Comparison of ENCODE assay signal across 20 cellular contexts in the genomic region with DNA sequence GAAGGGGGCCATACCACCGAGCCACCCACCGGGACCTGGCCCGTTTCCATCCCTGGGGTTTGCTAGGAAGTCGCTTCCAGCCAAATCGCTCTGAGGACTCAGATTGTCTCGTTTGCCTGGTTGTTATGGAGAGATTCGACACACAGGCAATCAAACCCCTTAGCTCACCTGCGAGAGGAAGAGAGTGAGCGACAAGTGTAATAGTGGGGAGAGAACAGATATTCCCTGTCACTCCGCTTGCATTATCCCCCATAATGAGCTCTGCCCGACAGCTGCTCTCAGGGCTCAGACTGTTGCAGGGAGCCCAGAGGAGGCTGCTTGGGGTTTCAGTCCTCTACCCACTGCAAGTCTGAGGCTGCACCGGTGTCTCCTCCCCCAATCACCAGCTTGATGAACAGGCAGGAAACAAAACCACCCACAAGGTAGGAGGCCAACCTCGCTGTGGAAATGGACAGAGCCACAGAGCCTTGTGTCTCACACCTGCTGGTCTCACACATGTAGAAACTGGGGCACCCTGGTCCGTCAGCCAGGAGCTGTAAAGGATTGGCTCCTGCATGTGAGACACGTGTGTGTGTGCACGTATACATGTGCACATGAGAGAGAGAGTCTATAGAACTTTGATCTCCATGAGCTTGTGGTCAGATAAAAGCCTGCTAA.
A peak's percentile ranks its signal among the peaks of the same experiment; 100 is the strongest.
DNase-seq lines count a peak whose midpoint lies in the region; ATAC-seq, FAIRE-seq and TF ChIP-seq lines count a peak whose summit lies in the region.
"Had no signal": no experiment of that assay in that cellular context is flagged by ENCODE, and none has a peak within 500 bp of the region (broad histone marks: within the 10 kb centered on the region; RNA-seq: fewer than 3 reads in every experiment).

No MANE protein-coding gene starts in this region.

- WGBS in right cardiac atrium: 62% methylated on average over 16 of the region's 16 CpGs
- 84% methylated on average over 15 of the region's 16 CpGs; no CpG with 5 or more reads in 1 of the 2 experiments for WGBS in H1 (ENCODE audit: extremely low coverage in 1 of 2, insufficient coverage in 1 of 2, insufficient read length in 1 of 2, insufficient replicate concordance in 2 of 2, low coverage in 1 of 2, low lambda C conversion rate in 2 of 2, missing lambda C conversion rate in 1 of 2), 2 experiments

- H3K79me2 ChIP-seq in H1 (ENCODE audit: control insufficient read depth in 1 of 2, insufficient read depth in 2 of 2, low read length in 2 of 2): 0 out of 4 replicates have a peak, but pooled peaks cover 0 to 4% of the 10 kb centered on the region in 2 experiments

- no peak for DNase-seq in cardiac muscle cell (ENCODE audit: low read depth in 1 of 2, low spot score in 1 of 2)
- no peak for DNase-seq in right cardiac atrium
- DNase-seq in NCI-H2081 treated with DMSO at 0.1 percent for 48 hours (lab: John Stamatoyannopoulos, UW): peak; percentile 68
- no peak for DNase-seq in H1 (ENCODE audit: low read depth in 1 of 2, low spot score in 2 of 2)
- DNase-seq in activated CD4-positive, alpha-beta T cell treated with anti-CD3 and anti-CD28 coated beads, Interleukin-2, amount 50 U/mL, for 4 hours: no peak
- no peak for DNase-seq in cerebellar nuclear complex (lab: John Stamatoyannopoulos, UW)
- DNase-seq in ecto neural progenitor cell (ENCODE audit: low spot score): no peak
- DNase-seq: activated CD4-positive, alpha-beta T cell treated with anti-CD3 and anti-CD28 coated beads, Interleukin-2, amount 50 U/mL, for 1 hour; activated naive CD4-positive, alpha-beta T cell; CD4-positive, alpha-beta T cell; effector CD4-positive, alpha-beta T cell; EL; glutamatergic neuron; Kasumi-1; NCI-H526 had no signal

- no peak for ATAC-seq in right cardiac atrium
- no peak for ATAC-seq in activated CD4-positive, CD25-positive, alpha-beta regulatory T cell treated with anti-CD3 and anti-CD28 coated beads, Interleukin-2, amount 50 U/mL, for 24 hours
- ATAC-seq: left lobe of liver had no signal

- peak overlapping the region; percentile 61 for H3K18ac ChIP-seq in H1 (ENCODE audit: extremely low read depth, low read length)

- H3K9ac ChIP-seq in H1 (replicated peaks in 1 of 4; ENCODE audit: extremely low read depth in 1 of 4, low read depth in 3 of 4, low read length in 3 of 4): no peak overlapping the region

- no peak for TF ChIP-seq POLR2A in H1 (IDR thresholded peaks at IDR 0.05; ENCODE audit: control extremely low read depth in 1 of 2, low read depth in 2 of 2, low read length in 2 of 2)

- H2AK5ac ChIP-seq in H1 (ENCODE audit: low read depth, low read length): 0 out of 2 replicates have a peak overlapping the region, but pooled peaks have one; percentile 5

- H2BK5ac ChIP-seq in H1 (ENCODE audit: low read depth, low read length): no peak overlapping the region; the same call in 1 of the 2 replicates

- no peak for FAIRE-seq in H1 (lab: Jason Lieb, UNC)

- H3K27me3 ChIP-seq in cardiac muscle cell (no peaks in the 10 kb centered on the region), right cardiac atrium (ENCODE audit: control insufficient read depth, insufficient read depth) (no peaks in the 10 kb centered on the region), H1 (replicated peaks in 1 of 4; ENCODE audit: control insufficient read depth in 3 of 4, extremely low read depth in 1 of 4, insufficient read depth in 3 of 4, low read length in 3 of 4) (no peaks in the 10 kb centered on the region)
- H3K27me3 ChIP-seq: esophagus muscularis mucosa, tibial nerve had no signal

- TF ChIP-seq RAD21 in H1 (IDR thresholded peaks at IDR 0.05 in 1 of 2, conservative IDR thresholded peaks at IDR 0.05 in 1 of 2; ENCODE audit: low read depth in 2 of 2, low read length in 2 of 2): no peak

- 0 out of 4 replicates have a peak overlapping the region, but pooled peaks of 1 of the 2 experiments have one; percentile 6 for H3K4me2 ChIP-seq in H1 (ENCODE audit: insufficient read depth in 1 of 2, low read depth in 2 of 2, low read length in 2 of 2)

- H3K23me2 ChIP-seq in H1 (ENCODE audit: low read depth, low read length): peaks cover 2% of the 10 kb centered on the region; the same call in 1 of the 2 replicates

- H2AFZ ChIP-seq in H1 (ENCODE audit: low read length): no peak overlapping the region

- no peak overlapping the region for H3K4me3 ChIP-seq in cardiac muscle cell
- no peak overlapping the region for H3K4me3 ChIP-seq in right cardiac atrium (ENCODE audit: low read length)
- H3K4me3 ChIP-seq in H1 (ENCODE audit: extremely low read depth in 1 of 4, insufficient read depth in 2 of 4, low read depth in 3 of 4, low read length in 4 of 4): no peak overlapping the region
- H3K4me3 ChIP-seq: esophagus muscularis mucosa, tibial nerve had no signal

- H3K27ac ChIP-seq in cardiac muscle cell (peak overlapping the region; percentile 5), right cardiac atrium (ENCODE audit: low read length) (no peak overlapping the region), H1 (ENCODE audit: low read depth, low read length) (no peak overlapping the region)
- H3K27ac ChIP-seq: esophagus muscularis mucosa, RWPE1, tibial nerve had no signal

- CTCF ChIA-PET in H1 (lab: Charles Lee; ENCODE audit: partially characterized antibody): interaction anchor here (1.0 to 4.8 kb wide), 20 partner anchors 11 to 216 kb away, joined by 3 to 31 read pairs (median 5); no protein-coding TSS in a partner anchor

- H3K9me3 ChIP-seq in cardiac muscle cell (ENCODE audit: low read depth) (no peaks in the 10 kb centered on the region), right cardiac atrium (ENCODE audit: control insufficient read depth, low read length) (no peaks in the 10 kb centered on the region), H1 (ENCODE audit: insufficient read depth in 2 of 2, low read depth in 1 of 2, low read length in 1 of 2) (peaks cover 0 to 4% of the 10 kb centered on the region in 2 experiments; a peak in 1 of 4 replicates)
- H3K9me3 ChIP-seq: esophagus muscularis mucosa, tibial nerve had no signal

- no peak overlapping the region for H4K5ac ChIP-seq in H1 (ENCODE audit: insufficient read length, low read depth, low read length)

- no peak for TF ChIP-seq CTCF in cardiac muscle cell (IDR thresholded peaks at IDR 0.05; ENCODE audit: low read depth, low read length)
- TF ChIP-seq CTCF in H1 (IDR thresholded peaks at IDR 0.05; ENCODE audit: control extremely low read depth in 1 of 3, insufficient read depth in 1 of 3, low read depth in 1 of 3, low read length in 3 of 3): no peak

- no peaks in the 10 kb centered on the region for H3K79me1 ChIP-seq in H1 (ENCODE audit: low read depth, low read length)

- H3K4ac ChIP-seq in H1 (replicated peaks; ENCODE audit: insufficient read length, low read depth, low read length): no peak overlapping the region

- H2BK12ac ChIP-seq in H1 (ENCODE audit: low read depth, low read length): 0 out of 2 replicates have a peak overlapping the region, but pooled peaks have one; percentile 78

- no peak overlapping the region for H3K14ac ChIP-seq in H1 (ENCODE audit: insufficient read length)

- H2BK120ac ChIP-seq in H1 (replicated peaks; ENCODE audit: low read depth, low read length): no peak overlapping the region

- peak overlapping the region; percentile 83; the same call in 1 of the 2 replicates for H2BK15ac ChIP-seq in H1 (ENCODE audit: low read length)

- no peak overlapping the region for H3K23ac ChIP-seq in H1 (ENCODE audit: insufficient read length)

- intact Hi-C loops in right cardiac atrium (cut with DNase I): no loop called here

- POLR2A ChIA-PET in H1 (lab: Charles Lee; ENCODE audit: partially characterized antibody): no interaction called here

- H3K4me1 ChIP-seq in cardiac muscle cell (ENCODE audit: low read depth) (peaks cover 22% of the 10 kb centered on the region), right cardiac atrium (ENCODE audit: control insufficient read depth, insufficient read depth, low read length) (no peaks in the 10 kb centered on the region), H1 (replicated peaks in 1 of 4; ENCODE audit: control insufficient read depth in 3 of 4, insufficient read depth in 4 of 4, low read length in 3 of 4) (peaks cover 1 to 16% (median 7%) of the 10 kb centered on the region in 4 experiments; a peak in 5 of 7 replicates)

- no peak overlapping the region for H4K8ac ChIP-seq in H1 (ENCODE audit: extremely low read depth, insufficient read depth, low read length)

- H2BK20ac ChIP-seq in H1 (ENCODE audit: low read length): 0 out of 2 replicates have a peak overlapping the region, but pooled peaks have one; percentile 23

- H4K91ac ChIP-seq in H1 (replicated peaks; ENCODE audit: insufficient read length, low read length): peak overlapping the region; percentile 32

- peaks cover 0 to 2% of the 10 kb centered on the region in 2 experiments for H4K20me1 ChIP-seq in H1 (replicated peaks in 1 of 2; ENCODE audit: control insufficient read depth in 1 of 2, insufficient read depth in 2 of 2, low read length in 2 of 2)

- no peak for TF ChIP-seq EP300 in H1 (IDR thresholded peaks at IDR 0.05; ENCODE audit: borderline replicate concordance in 1 of 2, low read depth in 2 of 2, low read length in 2 of 2)

- H3K36me3 ChIP-seq in cardiac muscle cell (no peaks in the 10 kb centered on the region), H1 (ENCODE audit: control insufficient read depth in 2 of 4, insufficient read depth in 4 of 4, low read length in 3 of 4) (no peaks in the 10 kb centered on the region)
- H3K36me3 ChIP-seq: esophagus muscularis mucosa, tibial nerve had no signal

- H3K56ac ChIP-seq in H1 (replicated peaks; ENCODE audit: insufficient read length, low read depth, low read length): no peak overlapping the region

TF ChIP-seq in H1, 55 proteins besides CTCF, POLR2A, EP300 and RAD21:
- TF ChIP-seq CBX5 (IDR thresholded peaks at IDR 0.05; ENCODE audit: low read depth, low read length) (no peak), SIRT6 (IDR thresholded peaks at IDR 0.05; ENCODE audit: low read length) (no peak), TAF1 (IDR thresholded peaks at IDR 0.05; ENCODE audit: low read depth, low read length) (no peak), CEBPB (IDR thresholded peaks at IDR 0.05; ENCODE audit: low read depth, low read length) (no peak), SIN3A (conservative IDR thresholded peaks at IDR 0.05 in 1 of 2, IDR thresholded peaks at IDR 0.05 in 1 of 2; ENCODE audit: low read depth in 1 of 2, low read length in 2 of 2) (no peak)
